ENCODE assay signal across 27 cellular contexts in genomic region chr2:15421761-15422160, GRCh38.
"Had no signal": no experiment of that assay in that cellular context is flagged by ENCODE, and none has a peak within 500 bp of the region (broad histone marks: within the 10 kb centered on the region; RNA-seq: fewer than 3 reads in every experiment).

No MANE protein-coding gene starts in this region.

- H3K4me1 Mint-ChIP-seq: immature natural killer cell, naive B cell had no signal

- H3K27me3 Mint-ChIP-seq: naive B cell; naive thymus-derived CD8-positive, alpha-beta T cell had no signal

- H3K27ac ChIP-seq: coronary artery, dorsolateral prefrontal cortex, esophagus squamous epithelium, foreskin keratinocyte, gastroesophageal sphincter, heart left ventricle, hepatocyte, left ventricle myocardium inferior, lower lobe of right lung had no signal

- FAIRE-seq: colon, endothelial cell of umbilical vein had no signal

- H3K9me3 ChIP-seq: esophagus squamous epithelium, gastroesophageal sphincter, heart left ventricle, left ventricle myocardium inferior, lower lobe of right lung, mucosa of descending colon had no signal

- DNase-seq: dermis blood vessel endothelial cell; dorsolateral prefrontal cortex; effector CD4-positive, alpha-beta T cell; effector memory CD4-positive, alpha-beta T cell; esophagus squamous epithelium; foreskin keratinocyte; heart left ventricle; hypothalamus; immature natural killer cell; islet precursor cell; kidney; kidney glomerular epithelial cell; left colon; left ventricle myocardium inferior; lower lobe of right lung; mesenchymal stem cell; mucosa of descending colon; naive B cell; naive thymus-derived CD8-positive, alpha-beta T cell had no signal

- H3K79me2 ChIP-seq: hepatocyte had no signal

- H3K27me3 ChIP-seq: dorsolateral prefrontal cortex, esophagus squamous epithelium, foreskin keratinocyte, gastroesophageal sphincter, heart left ventricle, hepatocyte had no signal

- H3K27ac Mint-ChIP-seq: immature natural killer cell; mesothelial cell of epicardium; naive thymus-derived CD8-positive, alpha-beta T cell had no signal

- H3K4me3 ChIP-seq: coronary artery, dorsolateral prefrontal cortex, esophagus squamous epithelium, gastroesophageal sphincter, heart left ventricle, hepatocyte, left ventricle myocardium inferior, lower lobe of right lung, mucosa of descending colon had no signal

- H3K4me1 ChIP-seq: esophagus squamous epithelium, foreskin keratinocyte, gastroesophageal sphincter, heart left ventricle, left ventricle myocardium inferior, lower lobe of right lung had no signal

- H3K4me3 Mint-ChIP-seq: immature natural killer cell; mesothelial cell of epicardium; naive B cell; naive thymus-derived CD8-positive, alpha-beta T cell had no signal

- H3K36me3 Mint-ChIP-seq: mesothelial cell of epicardium had no signal

- ATAC-seq: esophagus mucosa; foreskin keratinocyte; gastroesophageal sphincter; heart left ventricle; left colon; left lobe of liver; lower lobe of right lung; mucosa of descending colon; naive thymus-derived CD8-positive, alpha-beta T cell had no signal

- H2AFZ ChIP-seq: hepatocyte had no signal

- H3K4me2 ChIP-seq: hepatocyte had no signal

- H3K9me3 Mint-ChIP-seq: immature natural killer cell; mesothelial cell of epicardium; naive B cell; naive thymus-derived CD8-positive, alpha-beta T cell had no signal
